Comparison of ENCODE assay signal across 11 cellular contexts in genomic region chr19:33394006-33394722, GRCh38. TPM values are rescaled to one million over a fixed set of nuclear protein-coding genes. Genes with fewer than 3 reads are reported as not detected.
A peak's percentile ranks its signal among the peaks of the same experiment; 100 is the strongest.
DNase-seq lines count a peak whose midpoint lies in the region; ATAC-seq and TF ChIP-seq lines count a peak whose summit lies in the region.
"Had no signal": no experiment of that assay in that cellular context is flagged by ENCODE, and none has a peak within 500 bp of the region (broad histone marks: within the 10 kb centered on the region; RNA-seq: fewer than 3 reads in every experiment).

No MANE protein-coding gene starts in this region.

- DNase-seq in GM03348 (ENCODE audit: low spot score) (peak; percentile 95), RPMI7951 (ENCODE audit: low read depth) (peak; percentile 80), fibroblast of villous mesenchyme (ENCODE audit: low read depth) (peak; percentile 67), sciatic nerve (ENCODE audit: low spot score) (peak; percentile 59), NCI-H128 (lab: John Stamatoyannopoulos, UW; ENCODE audit: unreplicated experiment) (no peak), NCI-H1436 (lab: John Stamatoyannopoulos, UW) (no peak), NCI-H510A (lab: John Stamatoyannopoulos, UW) (no peak), NCI-H1092 treated with DMSO at 0.1 percent for 48 hours (lab: John Stamatoyannopoulos, UW) (no peak)
- DNase-seq: activated naive CD4-positive, alpha-beta T cell treated with anti-CD3 and anti-CD28 coated beads for 36 hours; stimulated activated naive CD8-positive, alpha-beta T cell treated with anti-CD3 and anti-CD28 coated beads, Interleukin-15, Interleukin-2, amounts not matched to agents 100 U/mL and 50 U/mL, for 24 hours had no signal

- TF ChIP-seq CTCF in fibroblast of villous mesenchyme (IDR thresholded peaks at IDR 0.05; ENCODE audit: insufficient read depth, low read depth, low read length) = no peak

- intact Hi-C loops in sciatic nerve (cut with DNase I) = no loop called here

- peak; percentile 67 for ATAC-seq in sciatic nerve
- ATAC-seq: stimulated activated naive CD8-positive, alpha-beta T cell treated with anti-CD3 and anti-CD28 coated beads, Interleukin-15, Interleukin-2, amounts not matched to agents 100 U/mL and 50 U/mL, for 24 hours had no signal

- no peak overlapping the region for H3K4me3 ChIP-seq in fibroblast of villous mesenchyme (ENCODE audit: low read depth, low read length)
- H3K4me3 ChIP-seq: HAP-1 had no signal

RNA-seq across cellular contexts. Expression of gene CEBPG, which starts 20.7 kb away (rescaled TPM):
- total RNA-seq in RPMI7951 (2014; rRNA removed; shearing (Covaris generic)) = 15.0 and 15.6 TPM in 2 replicates
- 22.0 and 23.2 TPM in 2 replicates for total RNA-seq in fibroblast of villous mesenchyme
- 21.2 TPM for total RNA-seq in sciatic nerve

Comparison
In these comparisons a context has a peak if more than half of its experiments do, and no peak if none do; other contexts are left out.
1. DNase-seq: peak in GM03348 (single experiment), RPMI7951 (single experiment), fibroblast of villous mesenchyme (single experiment) and sciatic nerve (single experiment); none in NCI-H128 (single experiment), NCI-H1436 (single experiment), NCI-H510A (single experiment) and NCI-H1092 treated with DMSO at 0.1 percent for 48 hours (single experiment).